13 cellular contexts compared by ENCODE assay signal in genomic region chr13:80717834-80718233, GRCh38.
A peak's percentile ranks its signal among the peaks of the same experiment; 100 is the strongest.
DNase-seq lines count a peak whose midpoint lies in the region; ATAC-seq and TF ChIP-seq lines count a peak whose summit lies in the region.
"Had no signal": no experiment of that assay in that cellular context is flagged by ENCODE, and none has a peak within 500 bp of the region (broad histone marks: within the 10 kb centered on the region; RNA-seq: fewer than 3 reads in every experiment).

No MANE protein-coding gene starts in this region.

- no peak overlapping the region for H3K27ac ChIP-seq in HL-60 (replicated peaks)
- peak overlapping the region; percentile 13 for H3K27ac ChIP-seq in OCI-LY1 (ENCODE audit: low read depth, low read length, poor library complexity, severe bottlenecking)
- H3K27ac ChIP-seq: C4-2B had no signal

- no peak overlapping the region for H3K9ac ChIP-seq in OCI-LY1 (ENCODE audit: low read length)

- H3K79me2 ChIP-seq in OCI-LY1 (ENCODE audit: insufficient read depth, low read length), result no peaks in the 10 kb centered on the region

- no peak overlapping the region for H3K4me2 ChIP-seq in OCI-LY1 (ENCODE audit: low read length)

- TF ChIP-seq CTCF in HL-60 (IDR thresholded peaks at IDR 0.05; ENCODE audit: insufficient read depth, low read length) (no peak), OCI-LY1 (IDR thresholded peaks at IDR 0.05; ENCODE audit: low read length) (no peak), retinal pigment epithelial cell (conservative IDR thresholded peaks at IDR 0.05; ENCODE audit: low read depth, low read length) (no peak)

- no peaks in the 10 kb centered on the region for H3K27me3 ChIP-seq in HL-60 (ENCODE audit: insufficient read depth, poor library complexity, severe bottlenecking)
- no peaks in the 10 kb centered on the region for H3K27me3 ChIP-seq in OCI-LY1 (ENCODE audit: insufficient read depth, low read length)

- H3K4me1 ChIP-seq in OCI-LY1 (ENCODE audit: insufficient read depth, low read length, severe bottlenecking), result peaks cover 23% of the 10 kb centered on the region

- DNase-seq in HL-60 (ENCODE audit: low read depth in 1 of 2, low spot score in 1 of 2), result peak; percentile 20 to 58
- peak; percentile 28 to 73 for DNase-seq in NOMO-1 (lab: John Stamatoyannopoulos, UW; ENCODE audit: unreplicated experiment in 2 of 2)
- DNase-seq in retinal pigment epithelial cell (ENCODE audit: low read depth), result peak; percentile 20
- no peak for DNase-seq in dermis blood vessel endothelial cell
- no peak for DNase-seq in stimulated activated naive CD8-positive, alpha-beta T cell treated with anti-CD3 and anti-CD28 coated beads, Interleukin-15, Interleukin-2, amounts not matched to agents 100 U/mL and 50 U/mL, for 24 hours
- DNase-seq: CD4-positive, alpha-beta memory T cell; DMS79; HCEC 1CT; HFFc6 had no signal

- H3K4me3 ChIP-seq in HL-60 (replicated peaks; ENCODE audit: insufficient read depth, low read length) (no peak overlapping the region), OCI-LY1 (ENCODE audit: low read depth, low read length, poor library complexity, severe bottlenecking) (no peak overlapping the region), retinal pigment epithelial cell (ENCODE audit: low read length) (no peak overlapping the region)
- H3K4me3 ChIP-seq: GM12878 had no signal

- H3F3A ChIP-seq in OCI-LY1 (ENCODE audit: insufficient read depth, low read length), result no peaks in the 10 kb centered on the region

- H3K9me3 ChIP-seq in OCI-LY1 (ENCODE audit: low read length), result no peaks in the 10 kb centered on the region

- no peak for ATAC-seq in HG03039 (IDR thresholded peaks at IDR 0.05; ENCODE audit: unreplicated experiment)
- no peak for ATAC-seq in stimulated activated naive CD8-positive, alpha-beta T cell treated with anti-CD3 and anti-CD28 coated beads, Interleukin-15, Interleukin-2, amounts not matched to agents 100 U/mL and 50 U/mL, for 24 hours
- ATAC-seq: GM12878 had no signal

- H3K9me2 ChIP-seq in OCI-LY1 (ENCODE audit: low read depth, low read length), result no peaks in the 10 kb centered on the region

- H3K36me3 ChIP-seq in OCI-LY1 (ENCODE audit: insufficient read depth, low read length), result no peaks in the 10 kb centered on the region; the same call in 1 of the 2 replicates

- no peak overlapping the region for H2AFZ ChIP-seq in OCI-LY1 (ENCODE audit: low read length)

- H4K20me1 ChIP-seq in OCI-LY1 (ENCODE audit: insufficient read depth, low read length), result no peaks in the 10 kb centered on the region

Comparison
In these comparisons a context has a peak if more than half of its experiments do, and no peak if none do; other contexts are left out.
1. DNase-seq: peak in HL-60 (2 of 2), NOMO-1 (2 of 2) and retinal pigment epithelial cell (single experiment); none in dermis blood vessel endothelial cell (single experiment) and stimulated activated naive CD8-positive, alpha-beta T cell treated with anti-CD3 and anti-CD28 coated beads, Interleukin-15, Interleukin-2, amounts not matched to agents 100 U/mL and 50 U/mL, for 24 hours (single experiment).